8 cellular contexts compared by ENCODE assay signal in genomic region chr22:31291403-31291715, GRCh38.
DNase-seq lines count a peak whose midpoint lies in the region; ATAC-seq and TF ChIP-seq lines count a peak whose summit lies in the region.

No MANE protein-coding gene starts in this region.

- peak overlapping the region; percentile 96 for H3K4me3 Mint-ChIP-seq in dendritic cell treated with granulocyte-macrophage colony-stimulating factor and Interleukin-4, amounts not matched to agents 40 ng/mL and 50 ng/mL, for 4 days

- DNase-seq in AG04449 (ENCODE audit: low read depth, low spot score) (no peak), LNCaP clone FGC (ENCODE audit: low read depth) (no peak), medulla oblongata (ENCODE audit: extremely low spot score) (no peak), HuH-7.5 (ENCODE audit: low spot score) (no peak)

- peaks cover 62% of the 10 kb centered on the region for H3K36me3 Mint-ChIP-seq in dendritic cell treated with granulocyte-macrophage colony-stimulating factor and Interleukin-4, amounts not matched to agents 40 ng/mL and 50 ng/mL, for 4 days (ENCODE audit: low read depth)

- peaks cover 21% of the 10 kb centered on the region in 2 donors for H3K36me3 ChIP-seq in mucosa of rectum (ENCODE audit: control insufficient read depth in 2 of 2, insufficient read depth in 2 of 2, low read length in 2 of 2)

- H3K4me3 ChIP-seq in AG04449 (ENCODE audit: low read depth, low read length) (peak overlapping the region; percentile 56), LNCaP clone FGC (ENCODE audit: low read depth, low read length) (peak overlapping the region; percentile 61), mucosa of rectum (ENCODE audit: low read length in 2 of 2) (peak overlapping the region; percentile 75 to 93)

- no peaks in the 10 kb centered on the region for H3K27me3 Mint-ChIP-seq in dendritic cell treated with granulocyte-macrophage colony-stimulating factor and Interleukin-4, amounts not matched to agents 40 ng/mL and 50 ng/mL, for 4 days

- ATAC-seq in GM19463 (IDR thresholded peaks at IDR 0.05; ENCODE audit: unreplicated experiment) (no peak), HG02870 (IDR thresholded peaks at IDR 0.05; ENCODE audit: unreplicated experiment) (no peak)

- POLR2A ChIA-PET in AG04449 (lab: Yijun Ruan, JAX), result interaction anchor here (0.6 to 0.7 kb wide), 2 partner anchors 12 to 18 kb away, joined by 3 to 4 read pairs; no protein-coding TSS in a partner anchor

- no peaks in the 10 kb centered on the region for H3K9me3 Mint-ChIP-seq in dendritic cell treated with granulocyte-macrophage colony-stimulating factor and Interleukin-4, amounts not matched to agents 40 ng/mL and 50 ng/mL, for 4 days

- TF ChIP-seq CTCF in AG04449 (IDR thresholded peaks at IDR 0.05; ENCODE audit: insufficient read depth, low read length, missing control alignments) (no peak), LNCaP clone FGC (IDR thresholded peaks at IDR 0.05; ENCODE audit: control insufficient read depth, extremely low read depth, insufficient read depth) (no peak)

- CTCF ChIA-PET in AG04449 (lab: Yijun Ruan, JAX), result interaction anchor here (0.9 to 16.7 kb wide), 8 partner anchors 9 to 79 kb away, joined by 3 to 262 read pairs (median 10); partner anchors contain the start of gene LIMK2

- peak overlapping the region; percentile 83 to 100 for H3K9ac ChIP-seq in mucosa of rectum (ENCODE audit: low read depth in 1 of 2, low read length in 2 of 2)

- H3K4me1 Mint-ChIP-seq in dendritic cell treated with granulocyte-macrophage colony-stimulating factor and Interleukin-4, amounts not matched to agents 40 ng/mL and 50 ng/mL, for 4 days (ENCODE audit: low read depth), result peaks cover 78% of the 10 kb centered on the region

- peak overlapping the region; percentile 97 to 99 for H3K27ac ChIP-seq in mucosa of rectum (ENCODE audit: low read depth in 2 of 2, low read length in 2 of 2)

- no peaks in the 10 kb centered on the region for H3K27me3 ChIP-seq in mucosa of rectum (ENCODE audit: control insufficient read depth in 2 of 2, insufficient read depth in 2 of 2, low read length in 2 of 2)

- no peaks in the 10 kb centered on the region for H3K9me3 ChIP-seq in mucosa of rectum (ENCODE audit: control insufficient read depth in 2 of 2, low read length in 2 of 2)

- H3K4me1 ChIP-seq in mucosa of rectum (ENCODE audit: control insufficient read depth in 2 of 2, insufficient read depth in 2 of 2, low read length in 2 of 2), result peaks cover 21 to 31% of the 10 kb centered on the region in 2 donors

- H3K27ac Mint-ChIP-seq in dendritic cell treated with granulocyte-macrophage colony-stimulating factor and Interleukin-4, amounts not matched to agents 40 ng/mL and 50 ng/mL, for 4 days, result peak overlapping the region; percentile 97

- intact Hi-C loops in dendritic cell treated with granulocyte-macrophage colony-stimulating factor and Interleukin-4, amounts not matched to agents 40 ng/mL and 50 ng/mL, for 4 days (cut with micrococcal nuclease), result loop anchor here (5.0 to 10.0 kb wide), 2 partner anchors 56 to 193 kb away; partner anchors contain the start of genes EIF4ENIF1 and PATZ1
